8 cellular contexts compared by ENCODE assay signal in the genomic region with DNA sequence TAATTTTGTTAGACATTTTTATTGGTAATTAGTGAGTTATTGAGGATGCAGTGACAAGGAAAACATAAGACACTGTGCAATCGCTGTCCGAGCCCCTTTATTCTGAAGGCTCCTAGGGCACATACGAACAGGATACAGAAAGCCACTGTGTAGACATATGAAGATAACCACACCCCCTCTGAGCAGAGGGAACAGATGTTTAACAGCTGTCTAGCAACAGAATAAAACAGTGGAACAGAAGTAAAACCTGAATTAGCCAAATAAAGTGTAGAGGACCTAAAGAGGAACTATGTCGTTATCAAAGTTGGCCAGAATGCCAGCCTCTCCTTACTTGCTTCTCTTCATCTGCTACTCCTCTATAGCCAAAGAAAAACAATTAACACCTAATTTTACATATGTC. TPM values are rescaled to one million over a fixed set of nuclear protein-coding genes. Genes with fewer than 3 reads are reported as not detected.
A peak's percentile ranks its signal among the peaks of the same experiment; 100 is the strongest.
DNase-seq lines count a peak whose midpoint lies in the region; ATAC-seq and TF ChIP-seq lines count a peak whose summit lies in the region.
"Had no signal": no experiment of that assay in that cellular context is flagged by ENCODE, and none has a peak within 500 bp of the region (broad histone marks: within the 10 kb centered on the region; RNA-seq: fewer than 3 reads in every experiment).

No MANE protein-coding gene starts in this region.

- H3K4me1 ChIP-seq in naive thymus-derived CD4-positive, alpha-beta T cell (ENCODE audit: control insufficient read depth in 2 of 2, insufficient read depth in 2 of 2, low read length in 2 of 2), result peaks cover 0 to 12% of the 10 kb centered on the region in 2 donors

- H3K9me3 ChIP-seq in naive thymus-derived CD4-positive, alpha-beta T cell (ENCODE audit: control insufficient read depth in 2 of 3, low read length in 3 of 3), result no peaks in the 10 kb centered on the region

- H3K27ac Mint-ChIP-seq in naive thymus-derived CD4-positive, alpha-beta T cell, result no peak overlapping the region

- H3K27me3 ChIP-seq in brain microvascular endothelial cell (replicated peaks), result no peaks in the 10 kb centered on the region
- no peaks in the 10 kb centered on the region for H3K27me3 ChIP-seq in naive thymus-derived CD4-positive, alpha-beta T cell (ENCODE audit: control insufficient read depth in 2 of 2, insufficient read depth in 2 of 2, low read length in 2 of 2)

- in situ Hi-C loops in brain microvascular endothelial cell (cut with HindIII; ENCODE audit: low pct_ligation_motif_present, low sequenced_read_pairs), result no loop called here

- DNase-seq in GM19238 (ENCODE audit: insufficient read length, low spot score) (peak; percentile 39), brain microvascular endothelial cell (peak; percentile 60), NCI-H1436 treated with DMSO at 0.1 percent for 48 hours (lab: John Stamatoyannopoulos, UW) (no peak), NCI-H510A (lab: John Stamatoyannopoulos, UW) (no peak), pons (ENCODE audit: low spot score) (no peak)
- DNase-seq in naive thymus-derived CD4-positive, alpha-beta T cell, result peak in 2 of 9 donors; percentile 3 to 12

- peak overlapping the region; percentile 3 for H3K4me3 ChIP-seq in brain microvascular endothelial cell (ENCODE audit: low read depth, low read length)
- no peak overlapping the region for H3K4me3 ChIP-seq in naive thymus-derived CD4-positive, alpha-beta T cell (ENCODE audit: low read length)
- H3K4me3 ChIP-seq: skin epidermis had no signal

- peaks cover 6 to 41% (median 26%) of the 10 kb centered on the region in 7 donors for H3K4me1 Mint-ChIP-seq in naive thymus-derived CD4-positive, alpha-beta T cell

- intact Hi-C loops in naive thymus-derived CD4-positive, alpha-beta T cell (cut with micrococcal nuclease), result no loop called here

- no peaks in the 10 kb centered on the region for H3K9me3 Mint-ChIP-seq in naive thymus-derived CD4-positive, alpha-beta T cell

- ATAC-seq in HG03196 (IDR thresholded peaks at IDR 0.05; ENCODE audit: unreplicated experiment), result peak; percentile 76
- peak; percentile 62 for ATAC-seq in naive thymus-derived CD4-positive, alpha-beta T cell

- no peaks in the 10 kb centered on the region for H3K36me3 Mint-ChIP-seq in naive thymus-derived CD4-positive, alpha-beta T cell

- H3K4me3 Mint-ChIP-seq in naive thymus-derived CD4-positive, alpha-beta T cell, result peak overlapping the region in 2 of 10 donors; percentile 22 to 45

- POLR2A ChIA-PET in naive thymus-derived CD4-positive, alpha-beta T cell (lab: Charles Lee), result no interaction called here

- no peak for TF ChIP-seq CTCF in brain microvascular endothelial cell (IDR thresholded peaks at IDR 0.05; ENCODE audit: low read depth, low read length, missing control alignments)

- peak overlapping the region; percentile 65 for H3K27ac ChIP-seq in brain microvascular endothelial cell
- H3K27ac ChIP-seq in naive thymus-derived CD4-positive, alpha-beta T cell (ENCODE audit: low read depth, low read length), result no peak overlapping the region

- H3K27me3 Mint-ChIP-seq in naive thymus-derived CD4-positive, alpha-beta T cell, result peaks cover 0 to 56% (median 0%) of the 10 kb centered on the region in 5 donors

- CTCF ChIA-PET in naive thymus-derived CD4-positive, alpha-beta T cell (lab: Charles Lee), result interaction anchor here (0.6 kb wide), 1 partner anchor 86 kb away, joined by 3 read pairs; no protein-coding TSS in a partner anchor

- H3K36me3 ChIP-seq in brain microvascular endothelial cell (replicated peaks), result no peaks in the 10 kb centered on the region
- H3K36me3 ChIP-seq in naive thymus-derived CD4-positive, alpha-beta T cell (ENCODE audit: control insufficient read depth in 2 of 3, insufficient read depth in 3 of 3, low read length in 3 of 3), result no peaks in the 10 kb centered on the region

RNA-seq across cellular contexts. Expression of a gene that starts 43.6 kb away (rescaled TPM):
- 1 to 10 TPM in 4 of 5 experiments, under 1 TPM in 1; 0.99 to 9.5 (median 3.6) TPM for total RNA-seq in naive thymus-derived CD4-positive, alpha-beta T cell
- polyA plus RNA-seq in naive thymus-derived CD4-positive, alpha-beta T cell, result 1 to 10 TPM; 1.5 to 2.1 TPM

Comparison
In these comparisons a context has a peak if more than half of its experiments do, and no peak if none do; other contexts are left out.
1. DNase-seq: peak in GM19238 (single experiment) and brain microvascular endothelial cell (single experiment); none in NCI-H1436 treated with DMSO at 0.1 percent for 48 hours (single experiment), NCI-H510A (single experiment) and pons (single experiment).